Comparison of ENCODE assay signal across 10 cellular contexts in the genomic region with DNA sequence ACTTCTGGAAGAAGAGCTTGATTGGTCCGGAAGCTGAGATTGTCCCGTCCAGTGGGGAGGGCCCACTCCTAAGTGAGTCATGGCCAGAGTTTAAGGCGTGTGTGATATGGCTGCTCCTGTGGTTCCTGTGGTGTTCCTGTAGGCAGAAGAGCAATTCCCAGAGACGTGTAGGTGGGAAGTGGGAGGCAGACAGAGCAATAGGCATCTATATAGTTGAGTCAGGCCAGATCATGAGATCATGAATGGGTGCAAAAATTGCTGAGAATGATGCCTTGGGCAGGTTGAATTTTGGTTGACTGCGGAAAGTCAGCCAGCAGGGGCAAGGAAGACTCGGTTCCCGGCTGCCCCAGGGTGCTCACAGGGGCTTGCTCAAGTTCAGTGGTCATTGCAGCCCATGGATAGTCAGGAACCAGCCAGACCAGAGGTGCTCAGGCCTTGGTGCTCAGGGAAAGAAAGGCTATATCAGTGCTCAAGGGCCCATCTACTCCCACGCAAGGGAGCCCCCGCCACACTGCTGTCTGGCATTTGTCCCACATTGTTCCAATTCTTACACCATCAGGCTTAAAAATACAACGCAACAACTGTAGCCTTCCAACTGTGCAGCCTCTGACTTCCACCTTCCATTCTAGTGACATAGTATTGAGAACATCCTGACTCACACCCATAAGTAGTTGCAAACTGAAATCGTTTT. TPM values are rescaled to one million over a fixed set of nuclear protein-coding genes. Genes with fewer than 3 reads are reported as not detected.
DNase-seq lines count a peak whose midpoint lies in the region; ATAC-seq and TF ChIP-seq lines count a peak whose summit lies in the region.
"Had no signal": no experiment of that assay in that cellular context is flagged by ENCODE, and none has a peak within 500 bp of the region (broad histone marks: within the 10 kb centered on the region; RNA-seq: fewer than 3 reads in every experiment).

No MANE protein-coding gene starts in this region.

- ATAC-seq in SK-N-SH treated with all-trans-retinoic acid at 6 μM for 48 hours = peak; percentile 54; the same call in 2 of the 3 replicates
- no peak for ATAC-seq in HG02938 (IDR thresholded peaks at IDR 0.05; ENCODE audit: unreplicated experiment)
- ATAC-seq: natural killer cell had no signal

- DNase-seq in fibroblast of the aortic adventitia (ENCODE audit: low read depth) (peak; percentile 89), testis (peak; percentile 23), GM10248 (ENCODE audit: extremely low spot score) (no peak), HEK293T (ENCODE audit: extremely low spot score) (no peak)
- DNase-seq: natural killer cell had no signal

- TF ChIP-seq CTCF in HEK293 (tag by site-specific recombination; IDR thresholded peaks at IDR 0.05) (no peak), fibroblast of the aortic adventitia (IDR thresholded peaks at IDR 0.05; ENCODE audit: insufficient read depth, low read length) (no peak), testis (IDR thresholded peaks at IDR 0.05) (no peak), GM10248 (IDR thresholded peaks at IDR 0.05; ENCODE audit: control extremely low read depth, extremely low read depth, low read depth, missing control alignments) (no peak)

- H3K4me1 ChIP-seq in HEK293 (ENCODE audit: control insufficient read depth, insufficient read depth, low read length) = no peaks in the 10 kb centered on the region
- no peaks in the 10 kb centered on the region for H3K4me1 ChIP-seq in testis

- POLR2A ChIA-PET in HEK293 (lab: Yijun Ruan, JAX) (no interaction called here), GM10248 (lab: Yijun Ruan, JAX) (no interaction called here), HEK293T (lab: Yijun Ruan, JAX) (no interaction called here)

- WGBS in testis, 2 donors = 82 to 86% methylated on average over 11 of the region's 11 CpGs

- no peaks in the 10 kb centered on the region for H3K27me3 ChIP-seq in testis
- H3K27me3 ChIP-seq: ascending aorta had no signal

- H3K27ac ChIP-seq in HEK293 (ENCODE audit: extremely low read depth, low read depth, low read length) (no peak overlapping the region), testis (no peak overlapping the region)
- H3K27ac ChIP-seq: ascending aorta, epithelial cell of prostate had no signal

- TF ChIP-seq POLR2A in testis (IDR thresholded peaks at IDR 0.05) = no peak

- CTCF ChIA-PET in HEK293 (lab: Yijun Ruan, JAX) = interaction anchor here (0.7 to 1.0 kb wide), 2 partner anchors 22 to 33 kb away, joined by 3 to 4 read pairs; no protein-coding TSS in a partner anchor
- CTCF ChIA-PET in GM10248 (lab: Yijun Ruan, JAX) = interaction anchor here (1.1 to 1.5 kb wide), 3 partner anchors 9 to 34 kb away, joined by 3 to 4 read pairs (median 4); no protein-coding TSS in a partner anchor
- CTCF ChIA-PET in HEK293T (lab: Yijun Ruan, JAX) = no interaction called here

- intact Hi-C loops in testis (cut with DNase I; ENCODE audit: low total_unique reads) = no loop called here

- H3K4me3 ChIP-seq in HEK293 (ENCODE audit: low read depth, low read length) (no peak overlapping the region), fibroblast of the aortic adventitia (ENCODE audit: low read depth, low read length) (no peak overlapping the region), testis (no peak overlapping the region)
- H3K4me3 ChIP-seq: ascending aorta had no signal

- no peaks in the 10 kb centered on the region for H3K36me3 ChIP-seq in HEK293 (ENCODE audit: control insufficient read depth in 2 of 2, insufficient read depth in 1 of 2, low read length in 2 of 2)
- H3K36me3 ChIP-seq in testis (ENCODE audit: low read depth, missing control alignments) = no peaks in the 10 kb centered on the region
- H3K36me3 ChIP-seq: ascending aorta had no signal

- H3K9me3 ChIP-seq in HEK293 (ENCODE audit: control insufficient read depth, insufficient read depth, low read depth, low read length) (no peaks in the 10 kb centered on the region), testis (no peaks in the 10 kb centered on the region)

TF ChIP-seq in HEK293, 187 proteins besides CTCF, POLR2A, EP300 and RAD21:
- TF ChIP-seq ZFHX2 (tag by site-specific recombination; conservative IDR thresholded peaks at IDR 0.05) (peak; percentile 95), ZNF48 (tag by site-specific recombination; IDR thresholded peaks at IDR 0.05) (no peak), ZNF311 (tag by site-specific recombination; IDR thresholded peaks at IDR 0.05; ENCODE audit: borderline replicate concordance) (no peak), EGR2 (tag by site-specific recombination; IDR thresholded peaks at IDR 0.05; ENCODE audit: low read depth) (peak; percentile 94)

TF ChIP-seq in SK-N-SH treated with all-trans-retinoic acid at 6 μM for 48 hours, 23 proteins besides CTCF, POLR2A, EP300 and RAD21:
- no peak for TF ChIP-seq ISL1 (CRISPR knock-in tag; IDR thresholded peaks at IDR 0.05)
- TF ChIP-seq PPARA (CRISPR knock-in tag; IDR thresholded peaks at IDR 0.05; ENCODE audit: borderline replicate concordance) = no peak
- TF ChIP-seq ZFP3 (CRISPR knock-in tag; IDR thresholded peaks at IDR 0.05) = no peak
- TF ChIP-seq RARB (CRISPR knock-in tag; IDR thresholded peaks at IDR 0.05) = no peak
- TF ChIP-seq ESRRG (CRISPR knock-in tag; IDR thresholded peaks at IDR 0.05) = no peak
- TF ChIP-seq ARNTL (CRISPR knock-in tag; IDR thresholded peaks at IDR 0.05; ENCODE audit: borderline replicate concordance, low read depth) = no peak
- TF ChIP-seq ZNF565 (CRISPR knock-in tag; conservative IDR thresholded peaks at IDR 0.05; ENCODE audit: low read depth) = no peak
- no peak for TF ChIP-seq TCF4 (CRISPR knock-in tag; IDR thresholded peaks at IDR 0.05; ENCODE audit: borderline replicate concordance)
- no peak for TF ChIP-seq ZFP30 (CRISPR knock-in tag; IDR thresholded peaks at IDR 0.05)
TF ChIP-seq in SK-N-SH treated with all-trans-retinoic acid at 6 μM for 48 hours: peak in this region for 0.

TF ChIP-seq in HEK293T, 16 proteins besides CTCF, POLR2A, EP300 and RAD21:
- TF ChIP-seq SUZ12 (IDR thresholded peaks at IDR 0.05) = no peak
- TF ChIP-seq ZNF384 (IDR thresholded peaks at IDR 0.05) = no peak
- TF ChIP-seq, protein P1, sequence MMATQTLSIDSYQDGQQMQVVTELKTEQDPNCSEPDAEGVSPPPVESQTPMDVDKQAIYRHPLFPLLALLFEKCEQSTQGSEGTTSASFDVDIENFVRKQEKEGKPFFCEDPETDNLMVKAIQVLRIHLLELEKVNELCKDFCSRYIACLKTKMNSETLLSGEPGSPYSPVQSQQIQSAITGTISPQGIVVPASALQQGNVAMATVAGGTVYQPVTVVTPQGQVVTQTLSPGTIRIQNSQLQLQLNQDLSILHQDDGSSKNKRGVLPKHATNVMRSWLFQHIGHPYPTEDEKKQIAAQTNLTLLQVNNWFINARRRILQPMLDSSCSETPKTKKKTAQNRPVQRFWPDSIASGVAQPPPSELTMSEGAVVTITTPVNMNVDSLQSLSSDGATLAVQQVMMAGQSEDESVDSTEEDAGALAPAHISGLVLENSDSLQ (IDR thresholded peaks at IDR 0.05) = no peak
- TF ChIP-seq FOXK2 (IDR thresholded peaks at IDR 0.05) = no peak
- no peak for TF ChIP-seq TARDBP (IDR thresholded peaks at IDR 0.05)
- no peak for TF ChIP-seq ARNT (IDR thresholded peaks at IDR 0.05)
- no peak for TF ChIP-seq CTBP1 (IDR thresholded peaks at IDR 0.05; ENCODE audit: borderline replicate concordance)
- TF ChIP-seq FOXM1 (IDR thresholded peaks at IDR 0.05; ENCODE audit: borderline replicate concordance) = no peak
- TF ChIP-seq BHLHE40 (IDR thresholded peaks at IDR 0.05; ENCODE audit: borderline replicate concordance) = no peak
- TF ChIP-seq LEF1 (IDR thresholded peaks at IDR 0.05; ENCODE audit: borderline replicate concordance) = no peak
- no peak for TF ChIP-seq NFRKB (IDR thresholded peaks at IDR 0.05)
- no peak for TF ChIP-seq HDGF (IDR thresholded peaks at IDR 0.05; ENCODE audit: borderline replicate concordance)
- no peak for TF ChIP-seq L3MBTL2 (conservative IDR thresholded peaks at IDR 0.05)
- no peak for TF ChIP-seq SP1 (IDR thresholded peaks at IDR 0.05)
- no peak for TF ChIP-seq ELF4 (IDR thresholded peaks at IDR 0.05)
- TF ChIP-seq FOXA1 (IDR thresholded peaks at IDR 0.05) = no peak
TF ChIP-seq in HEK293T: peak in this region for 0.

RNA-seq across cellular contexts. Expression of a gene that starts 21.0 kb away (rescaled TPM):
- 253 and 293 TPM in 2 replicates for total RNA-seq in fibroblast of the aortic adventitia (ENCODE audit: low replicate concordance)
- 100 to 1,000 TPM; 206 to 356 TPM for total RNA-seq in testis
- 392 TPM for polyA plus RNA-seq in testis (ENCODE audit: insufficient read depth, low read depth, low replicate concordance)

RNA-seq across cellular contexts. Expression of a gene that starts 45.3 kb away (rescaled TPM):
- total RNA-seq in fibroblast of the aortic adventitia (ENCODE audit: low replicate concordance) (24.0 and 47.8 TPM in 2 replicates), testis (10 to 100 TPM; 44.6 to 51.1 TPM)
- polyA plus RNA-seq in testis (ENCODE audit: insufficient read depth, low read depth, low replicate concordance) = 66.7 TPM

Comparison
In these comparisons a context has a peak if more than half of its experiments do, and no peak if none do; other contexts are left out.
1. DNase-seq: peak in fibroblast of the aortic adventitia (single experiment) and testis (single experiment); none in GM10248 (single experiment) and HEK293T (single experiment).